11 cellular contexts compared by ENCODE assay signal in genomic region chr4:6999172-7000086, GRCh38. TPM values are rescaled to one million over a fixed set of nuclear protein-coding genes. Genes with fewer than 3 reads are reported as not detected.
A peak's percentile ranks its signal among the peaks of the same experiment; 100 is the strongest.
DNase-seq lines count a peak whose midpoint lies in the region; ATAC-seq and TF ChIP-seq lines count a peak whose summit lies in the region.
"Had no signal": no experiment of that assay in that cellular context is flagged by ENCODE, and none has a peak within 500 bp of the region (broad histone marks: within the 10 kb centered on the region; RNA-seq: fewer than 3 reads in every experiment).

No MANE protein-coding gene starts in this region.

- H3K9ac ChIP-seq in H9 (ENCODE audit: extremely low read depth, insufficient read length, low read length), result no peak overlapping the region
- peak overlapping the region; percentile 54 for H3K9ac ChIP-seq in mammary epithelial cell (ENCODE audit: insufficient read depth, low read length)

- H3K4me3 ChIP-seq in RWPE2 (ENCODE audit: severe bottlenecking), result no peak overlapping the region
- H3K4me3 ChIP-seq in mammary epithelial cell (replicated peaks in 1 of 3; ENCODE audit: insufficient read depth in 1 of 3, low read depth in 2 of 3, low read length in 3 of 3), result no peak overlapping the region
- H3K4me3 ChIP-seq: MG63, psoas muscle had no signal

- H4K8ac ChIP-seq in H9 (replicated peaks; ENCODE audit: insufficient read length, low read depth, low read length), result no peak overlapping the region

- H4K91ac ChIP-seq in H9 (ENCODE audit: insufficient read length, low read depth, low read length), result no peak overlapping the region

- H3K79me2 ChIP-seq in H9 (ENCODE audit: insufficient read depth, low read length) (no peaks in the 10 kb centered on the region), mammary epithelial cell (ENCODE audit: insufficient read depth, low read length) (peaks cover 31% of the 10 kb centered on the region)

- ATAC-seq in RWPE2 (ENCODE audit: low read depth) (peak; percentile 89), HG03432 (IDR thresholded peaks at IDR 0.05; ENCODE audit: unreplicated experiment) (no peak), HG03520 (IDR thresholded peaks at IDR 0.05; ENCODE audit: unreplicated experiment) (no peak), GM18511 (IDR thresholded peaks at IDR 0.05; ENCODE audit: unreplicated experiment) (no peak)
- ATAC-seq: Panc1 had no signal

- no peak overlapping the region for H3K18ac ChIP-seq in H9 (ENCODE audit: insufficient read length, low read depth, low read length)

- no peak overlapping the region for H2BK20ac ChIP-seq in H9 (ENCODE audit: low read depth, low read length, poor library complexity, severe bottlenecking)

- in situ Hi-C loops in mammary epithelial cell (cut with MboI; ENCODE audit: low sequenced_read_pairs in 2 of 2), result no loop called here

- H3K9me3 ChIP-seq in H9 (ENCODE audit: control insufficient read depth, low read depth, low read length) (no peaks in the 10 kb centered on the region), RWPE2 (ENCODE audit: severe bottlenecking) (no peaks in the 10 kb centered on the region), mammary epithelial cell (replicated peaks; ENCODE audit: insufficient read depth, low read length) (no peaks in the 10 kb centered on the region)
- H3K9me3 ChIP-seq: MG63, psoas muscle had no signal

- H3K27me3 Mint-ChIP-seq in H9 (ENCODE audit: low read depth), result no peaks in the 10 kb centered on the region

- no peak overlapping the region for H3K56ac ChIP-seq in H9 (ENCODE audit: insufficient read length, low read depth, low read length)

- H3K23me2 ChIP-seq in H9 (ENCODE audit: insufficient read length, low read depth, low read length, poor library complexity, severe bottlenecking), result no peaks in the 10 kb centered on the region

- H3K27ac ChIP-seq in H9 (ENCODE audit: insufficient read length, low read depth, low read length), result no peak overlapping the region
- H3K27ac ChIP-seq in RWPE2 (ENCODE audit: poor library complexity, severe bottlenecking), result peak overlapping the region; percentile 87
- H3K27ac ChIP-seq in mammary epithelial cell (ENCODE audit: insufficient read depth, low read depth, low read length), result peak overlapping the region; percentile 87
- H3K27ac ChIP-seq: psoas muscle had no signal

- no peak for TF ChIP-seq CTCF in H9 (conservative IDR thresholded peaks at IDR 0.05)
- TF ChIP-seq CTCF in RWPE2 (IDR thresholded peaks at IDR 0.05; ENCODE audit: poor library complexity, severe bottlenecking), result no peak
- no peak for TF ChIP-seq CTCF in mammary epithelial cell (conservative IDR thresholded peaks at IDR 0.05 in 1 of 2, IDR thresholded peaks at IDR 0.05 in 1 of 2; ENCODE audit: extremely low read depth in 1 of 2, insufficient read depth in 1 of 2, low read depth in 1 of 2, low read length in 2 of 2)

- dilution Hi-C loops in mammary epithelial cell (cut with HindIII; ENCODE audit: low sequenced_read_pairs), result loop anchor here (5.0 kb wide), 2 partner anchors 42 to 78 kb away; no protein-coding TSS in a partner anchor

- H3K36me3 ChIP-seq in RWPE2 (ENCODE audit: low read depth), result peaks cover 79% of the 10 kb centered on the region
- H3K36me3 ChIP-seq in mammary epithelial cell (ENCODE audit: insufficient read depth, low read length), result peaks cover 31% of the 10 kb centered on the region

- no peak overlapping the region for H2BK12ac ChIP-seq in H9 (ENCODE audit: insufficient read length, low read depth, low read length)

- no peaks in the 10 kb centered on the region for H3K4me1 ChIP-seq in H9 (ENCODE audit: insufficient read depth, low read length)
- H3K4me1 ChIP-seq in RWPE2 (ENCODE audit: insufficient read depth, poor library complexity, severe bottlenecking), result peaks cover 39% of the 10 kb centered on the region
- peaks cover 46% of the 10 kb centered on the region for H3K4me1 ChIP-seq in mammary epithelial cell (ENCODE audit: insufficient read depth, low read length)

- WGBS in H9 (ENCODE audit: extremely low coverage, insufficient read length, low lambda C conversion rate), result no CpG with 5 or more reads among the region's 14 CpGs
- 66% methylated on average over 12 of the region's 14 CpGs for WGBS in mammary epithelial cell (ENCODE audit: low coverage, missing lambda C conversion rate)

- no peak overlapping the region for H3K4ac ChIP-seq in H9 (ENCODE audit: low read depth, low read length)

- peaks cover 41 to 86% (median 77%) of the 10 kb centered on the region in 3 experiments; a peak in 6 of 7 replicates for H3K36me3 Mint-ChIP-seq in H9 (ENCODE audit: insufficient read depth in 1 of 3, low read depth in 3 of 3)

- no peak overlapping the region for H2BK5ac ChIP-seq in H9 (ENCODE audit: insufficient read length, low read length)

- H3K27me3 ChIP-seq in H9 (ENCODE audit: insufficient read depth, low read length) (no peaks in the 10 kb centered on the region), RWPE2 (ENCODE audit: insufficient read depth, poor library complexity, severe bottlenecking) (no peaks in the 10 kb centered on the region), mammary epithelial cell (ENCODE audit: insufficient read depth, low read length) (no peaks in the 10 kb centered on the region)
- H3K27me3 ChIP-seq: MG63 had no signal

- H3K9me3 Mint-ChIP-seq in H9, result no peaks in the 10 kb centered on the region

- H3K4me1 Mint-ChIP-seq in H9, result peaks cover 0 to 8% of the 10 kb centered on the region in 2 experiments; a peak in 3 of 4 replicates

- no peak overlapping the region for H3T11ph ChIP-seq in H9 (ENCODE audit: low read length)

- BruUV-seq in mammary epithelial cell (replicated peaks; lab: Mats Ljungman, UMichigan), result TSS peak; percentile 23

- intact Hi-C loops in mammary epithelial cell (cut with micrococcal nuclease), result no loop called here

- H3K4me2 ChIP-seq in H9 (ENCODE audit: insufficient read depth, insufficient read length, low read length) (no peak overlapping the region), mammary epithelial cell (ENCODE audit: insufficient read depth, low read depth, low read length) (peak overlapping the region; percentile 39)

- DNase-seq in H9 (no peak), RWPE2 (ENCODE audit: low spot score) (peak; percentile 90), mammary epithelial cell (peak; percentile 88), pons (ENCODE audit: low spot score) (peak; percentile 36)
- DNase-seq: activated CD8-positive, alpha-beta memory T cell treated with anti-CD3 and anti-CD28 coated beads for 24 hours; MG63; psoas muscle had no signal

- H3K4me3 Mint-ChIP-seq in H9, result no peak overlapping the region

- H2AFZ ChIP-seq in H9 (ENCODE audit: low read length) (no peak overlapping the region), mammary epithelial cell (ENCODE audit: low read depth, low read length) (peak overlapping the region; percentile 23)

- H3K23ac ChIP-seq in H9 (ENCODE audit: insufficient read length, low read depth, low read length), result no peak overlapping the region

- no peak overlapping the region for H4K5ac ChIP-seq in H9 (ENCODE audit: insufficient read length, low read depth, low read length)

- no peak overlapping the region for H2BK15ac ChIP-seq in H9 (ENCODE audit: low read depth, low read length)

- no peak overlapping the region for H3K14ac ChIP-seq in H9 (ENCODE audit: insufficient read depth, low read length)

- no peak overlapping the region for H2AK5ac ChIP-seq in H9 (ENCODE audit: insufficient read length, low read length)

- H3K27ac Mint-ChIP-seq in H9, result peak overlapping the region; percentile 7 to 80 (median 48); a peak in 5 of 7 replicates

- CTCF ChIA-PET in mammary epithelial cell (lab: Charles Lee; ENCODE audit: low non-redundant PET), result no interaction called here

- no peak overlapping the region for H2BK120ac ChIP-seq in H9 (ENCODE audit: low read depth, low read length, poor library complexity, severe bottlenecking)

- H3K79me1 ChIP-seq in H9 (ENCODE audit: insufficient read depth, low read depth, low read length, poor library complexity, severe bottlenecking), result no peaks in the 10 kb centered on the region

- no peaks in the 10 kb centered on the region for H4K20me1 ChIP-seq in H9 (ENCODE audit: control insufficient read depth, insufficient read depth, insufficient read length)
- H4K20me1 ChIP-seq in mammary epithelial cell (ENCODE audit: insufficient read depth, low read length), result no peaks in the 10 kb centered on the region

RNA-seq across cellular contexts. Expression of gene TADA2B, which starts 43.7 kb away (rescaled TPM):
- total RNA-seq in H9 (2021) (14.0 and 17.0 TPM in 2 replicates), mammary epithelial cell (10 to 100 TPM; 13.3 to 17.2 TPM)
- polyA plus RNA-seq in mammary epithelial cell, result 6.7 TPM
- polyA minus RNA-seq in mammary epithelial cell, result 9.5 TPM
